ENCODE assay signal across 9 cellular contexts in genomic region chr2:102005989-102006885, GRCh38.
DNase-seq lines count a peak whose midpoint lies in the region; ATAC-seq lines count a peak whose summit lies in the region.
"Had no signal": no experiment of that assay in that cellular context is flagged by ENCODE, and none has a peak within 500 bp of the region (broad histone marks: within the 10 kb centered on the region; RNA-seq: fewer than 3 reads in every experiment).

No MANE protein-coding gene starts in this region.

- WGBS in iPS DF 6.9 (ENCODE audit: insufficient coverage, insufficient read length) = no CpG with 5 or more reads among the region's 15 CpGs

- ATAC-seq in GM19328 (IDR thresholded peaks at IDR 0.05; ENCODE audit: unreplicated experiment) (peak; percentile 53), HG02571 (IDR thresholded peaks at IDR 0.05; ENCODE audit: unreplicated experiment) (no peak), HG02938 (IDR thresholded peaks at IDR 0.05; ENCODE audit: unreplicated experiment) (no peak)

- H3K4me1 ChIP-seq in iPS DF 6.9 (ENCODE audit: control insufficient read depth, insufficient read depth, low read length) = peaks cover 1% of the 10 kb centered on the region; the same call in 1 of the 2 replicates

- H3K4me3 ChIP-seq in iPS DF 6.9 (ENCODE audit: low read length) = no peak overlapping the region

- H3K27me3 ChIP-seq in iPS DF 6.9 (ENCODE audit: control insufficient read depth, insufficient read depth, low read length) = no peaks in the 10 kb centered on the region

- no peaks in the 10 kb centered on the region for H3K36me3 ChIP-seq in iPS DF 6.9 (ENCODE audit: control insufficient read depth, insufficient read depth, low read length)

- H3K9me3 ChIP-seq in iPS DF 6.9 (ENCODE audit: control insufficient read depth, insufficient read depth, low read length) = 0 out of 2 replicates have a peak, but pooled peaks cover 2% of the 10 kb centered on the region

- H3K27ac ChIP-seq in iPS DF 6.9 (ENCODE audit: low read length) = no peak overlapping the region

- DNase-seq in CMK (ENCODE audit: low read depth) (peak; percentile 18), NCI-H226 (peak; percentile 19), amniotic epithelial cell (ENCODE audit: low read depth) (peak; percentile 85), iPS DF 6.9 (ENCODE audit: low read depth, low spot score) (peak; percentile 76)
- DNase-seq in stimulated activated CD4-positive, alpha-beta T cell treated with anti-CD3 and anti-CD28 coated beads, Interleukin-4, amount 100 ng/mL, for 1 hour = peak; percentile 34
- DNase-seq: naive B cell had no signal

Comparison
In these comparisons a context has a peak if more than half of its experiments do, and no peak if none do; other contexts are left out.
1. DNase-seq: peak in every context shown above with its lines; median percentile 85 in amniotic epithelial cell; 76 in iPS DF 6.9; 34 in stimulated activated CD4-positive, alpha-beta T cell treated with anti-CD3 and anti-CD28 coated beads, Interleukin-4, amount 100 ng/mL, for 1 hour; 19 in NCI-H226; 18 in CMK.